1 cellular context compared by ENCODE assay signal in the genomic region with DNA sequence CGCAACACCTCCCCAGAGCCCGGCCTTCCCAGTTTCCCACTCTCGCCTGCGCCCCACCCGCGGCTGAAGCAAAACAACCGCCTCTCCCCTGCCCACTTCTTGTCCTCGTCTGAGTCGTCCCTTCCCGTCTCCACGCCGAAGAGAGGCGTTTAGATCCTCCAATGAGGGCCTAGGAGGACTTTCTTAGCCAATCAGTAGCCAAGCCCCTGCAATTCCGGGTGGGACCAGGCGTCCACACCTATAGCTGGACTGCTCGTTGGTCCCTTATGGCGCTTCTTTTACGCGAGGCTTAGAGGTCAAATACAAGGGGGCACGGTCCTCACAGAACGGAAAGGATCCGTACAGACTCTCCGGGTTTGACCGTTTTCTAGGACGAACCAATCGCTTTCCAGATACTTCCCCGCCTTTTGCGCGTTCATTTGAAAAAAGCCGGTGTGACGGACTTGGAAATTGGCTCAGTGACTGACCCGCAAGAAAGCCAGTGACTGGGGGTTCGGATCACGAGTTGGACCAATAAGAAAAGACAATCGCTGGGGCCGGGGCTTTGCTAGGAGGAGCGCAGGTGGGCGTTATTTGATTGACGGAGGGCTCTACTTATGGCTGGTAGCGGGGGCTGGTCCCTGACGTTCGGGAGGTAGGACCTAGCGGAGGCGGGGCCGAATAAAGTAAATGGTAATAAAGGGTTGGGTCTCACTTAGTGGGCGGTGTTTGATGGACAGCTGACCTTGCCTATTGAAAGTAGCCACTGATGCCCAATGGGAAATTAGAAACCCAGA.
TF ChIP-seq lines count a peak whose summit lies in the region.

No MANE protein-coding gene starts in this region.

TF ChIP-seq in GM23338, 12 proteins besides CTCF, POLR2A, EP300 and RAD21 (continued from another document):
- TF ChIP-seq ZNF462 (CRISPR knock-in tag; IDR thresholded peaks at IDR 0.05) (no peak), ZNF331 (CRISPR knock-in tag; IDR thresholded peaks at IDR 0.05; ENCODE audit: low read depth) (no peak), NANOG (IDR thresholded peaks at IDR 0.05; ENCODE audit: borderline replicate concordance) (no peak), STAT1 (IDR thresholded peaks at IDR 0.05; ENCODE audit: unreplicated experiment) (no peak), JUNB (IDR thresholded peaks at IDR 0.05; ENCODE audit: unreplicated experiment) (no peak), EZH2 (IDR thresholded peaks at IDR 0.05; ENCODE audit: low read depth, unreplicated experiment) (no peak), EZH2phosphoT487 (IDR thresholded peaks at IDR 0.05; ENCODE audit: unreplicated experiment) (no peak), CREB1 (CRISPR knock-in tag; IDR thresholded peaks at IDR 0.05; ENCODE audit: low read depth) (peak; percentile 75), POLR2AphosphoS5 (IDR thresholded peaks at IDR 0.05; ENCODE audit: low read depth) (peak; percentile 58)
- TF ChIP-seq, protein P1, sequence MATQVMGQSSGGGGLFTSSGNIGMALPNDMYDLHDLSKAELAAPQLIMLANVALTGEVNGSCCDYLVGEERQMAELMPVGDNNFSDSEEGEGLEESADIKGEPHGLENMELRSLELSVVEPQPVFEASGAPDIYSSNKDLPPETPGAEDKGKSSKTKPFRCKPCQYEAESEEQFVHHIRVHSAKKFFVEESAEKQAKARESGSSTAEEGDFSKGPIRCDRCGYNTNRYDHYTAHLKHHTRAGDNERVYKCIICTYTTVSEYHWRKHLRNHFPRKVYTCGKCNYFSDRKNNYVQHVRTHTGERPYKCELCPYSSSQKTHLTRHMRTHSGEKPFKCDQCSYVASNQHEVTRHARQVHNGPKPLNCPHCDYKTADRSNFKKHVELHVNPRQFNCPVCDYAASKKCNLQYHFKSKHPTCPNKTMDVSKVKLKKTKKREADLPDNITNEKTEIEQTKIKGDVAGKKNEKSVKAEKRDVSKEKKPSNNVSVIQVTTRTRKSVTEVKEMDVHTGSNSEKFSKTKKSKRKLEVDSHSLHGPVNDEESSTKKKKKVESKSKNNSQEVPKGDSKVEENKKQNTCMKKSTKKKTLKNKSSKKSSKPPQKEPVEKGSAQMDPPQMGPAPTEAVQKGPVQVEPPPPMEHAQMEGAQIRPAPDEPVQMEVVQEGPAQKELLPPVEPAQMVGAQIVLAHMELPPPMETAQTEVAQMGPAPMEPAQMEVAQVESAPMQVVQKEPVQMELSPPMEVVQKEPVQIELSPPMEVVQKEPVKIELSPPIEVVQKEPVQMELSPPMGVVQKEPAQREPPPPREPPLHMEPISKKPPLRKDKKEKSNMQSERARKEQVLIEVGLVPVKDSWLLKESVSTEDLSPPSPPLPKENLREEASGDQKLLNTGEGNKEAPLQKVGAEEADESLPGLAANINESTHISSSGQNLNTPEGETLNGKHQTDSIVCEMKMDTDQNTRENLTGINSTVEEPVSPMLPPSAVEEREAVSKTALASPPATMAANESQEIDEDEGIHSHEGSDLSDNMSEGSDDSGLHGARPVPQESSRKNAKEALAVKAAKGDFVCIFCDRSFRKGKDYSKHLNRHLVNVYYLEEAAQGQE (IDR thresholded peaks at IDR 0.05; ENCODE audit: unreplicated experiment): no peak
TF ChIP-seq in GM23338: peak in this region for 2.
